In the genomic region with DNA sequence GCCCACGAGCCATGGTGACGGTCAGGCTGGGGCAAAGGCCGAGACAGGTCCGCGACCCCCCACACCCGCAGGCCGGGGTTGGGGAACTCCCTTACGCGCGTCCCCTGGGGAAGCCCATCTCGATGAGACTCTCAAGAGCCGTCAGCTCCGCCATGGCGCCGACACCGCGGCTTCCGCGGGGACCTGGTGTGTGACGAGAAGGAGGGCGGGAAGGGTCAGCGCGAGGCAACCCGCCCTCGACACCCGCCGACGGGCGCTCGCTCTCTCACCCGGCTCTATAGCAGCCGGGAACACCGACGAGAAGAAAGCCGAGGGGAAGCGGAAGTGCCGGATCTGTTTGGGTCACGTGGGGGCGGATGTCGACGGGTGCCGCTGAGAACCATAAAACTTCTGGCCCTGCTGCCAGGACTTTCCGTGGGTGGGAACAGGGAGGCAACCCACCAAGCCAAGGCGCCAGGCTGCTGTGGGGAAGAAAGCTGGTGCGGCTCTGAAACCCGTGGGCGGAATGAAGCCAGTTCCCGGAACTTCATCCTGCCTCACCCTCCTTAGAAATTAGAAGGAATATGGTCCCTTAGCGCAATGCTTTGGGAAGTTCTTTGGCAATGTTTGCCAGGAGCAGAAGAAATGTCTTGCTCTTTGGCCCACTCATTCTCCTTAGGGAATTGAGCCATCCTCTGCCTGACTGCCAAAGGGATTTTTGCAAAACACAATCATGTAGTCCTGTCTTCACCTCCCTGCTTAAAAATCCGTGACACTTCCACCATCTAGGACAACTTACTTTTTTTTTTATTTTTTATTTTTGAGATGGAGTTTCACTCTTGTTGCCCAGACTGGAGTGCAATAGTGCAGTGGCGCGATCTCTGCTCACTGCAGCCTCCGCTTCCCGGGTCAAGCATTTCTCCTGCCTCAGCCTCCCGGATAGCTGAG, we compare ENCODE assay signal across 8 cellular contexts. TPM values are rescaled to one million over a fixed set of nuclear protein-coding genes. Genes with fewer than 3 reads are reported as not detected.
A peak's percentile ranks its signal among the peaks of the same experiment; 100 is the strongest.
DNase-seq lines count a peak whose midpoint lies in the region; ATAC-seq and TF ChIP-seq lines count a peak whose summit lies in the region.

A gene with protein sequence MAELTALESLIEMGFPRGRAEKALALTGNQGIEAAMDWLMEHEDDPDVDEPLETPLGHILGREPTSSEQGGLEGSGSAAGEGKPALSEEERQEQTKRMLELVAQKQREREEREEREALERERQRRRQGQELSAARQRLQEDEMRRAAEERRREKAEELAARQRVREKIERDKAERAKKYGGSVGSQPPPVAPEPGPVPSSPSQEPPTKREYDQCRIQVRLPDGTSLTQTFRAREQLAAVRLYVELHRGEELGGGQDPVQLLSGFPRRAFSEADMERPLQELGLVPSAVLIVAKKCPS (minus strand): TSS at position 304 of the 927 bp plus-strand sequence. CDS start 150 bp downstream, at position 154.

- H3K9me3 ChIP-seq in testis, result no peaks in the 10 kb centered on the region

- intact Hi-C loops in testis (cut with DNase I; ENCODE audit: low total_unique reads), result loop anchor here (10.0 kb wide), 1 partner anchor 284 kb away; no protein-coding TSS in a partner anchor

- WGBS in testis, 2 donors, result 2 to 3% methylated on average over 44 to 53 of the region's 55 CpGs

- peak within 1 kb of the TSS; percentile 91 to 97 for H3K27ac Mint-ChIP-seq in activated naive CD4-positive, alpha-beta T cell treated with anti-CD3 and anti-CD28 coated beads, Interleukin-2, amount 50 U/mL, for 72 hours
- H3K27ac Mint-ChIP-seq in osteocyte (ENCODE audit: unreplicated experiment), result peak within 1 kb of the TSS; percentile 95

- peak; percentile 89 to 91 for ATAC-seq in activated naive CD4-positive, alpha-beta T cell treated with anti-CD3 and anti-CD28 coated beads, Interleukin-2, amount 50 U/mL, for 72 hours

- H3K27me3 ChIP-seq in testis, result no peaks in the 10 kb centered on the region

- H3K4me3 Mint-ChIP-seq in osteocyte (ENCODE audit: unreplicated experiment), result peak within 1 kb of the TSS; percentile 85

- H3K27me3 Mint-ChIP-seq in osteocyte (ENCODE audit: unreplicated experiment), result no peaks in the 10 kb centered on the region

- TF ChIP-seq CTCF in osteocyte (IDR thresholded peaks at IDR 0.05) (no peak), testis (IDR thresholded peaks at IDR 0.05) (peak in 1 of 3 experiments; percentile 44)

- H3K4me3 ChIP-seq in testis, result peak within 1 kb of the TSS; percentile 74 to 94

- H3K4me1 Mint-ChIP-seq in osteocyte (ENCODE audit: unreplicated experiment), result peaks cover 35% of the 10 kb centered on the region

- peak within 1 kb of the TSS; percentile 74 to 87 for H3K27ac ChIP-seq in testis

- TF ChIP-seq POLR2A in testis (IDR thresholded peaks at IDR 0.05), result no peak

- H3K9me3 Mint-ChIP-seq in activated naive CD4-positive, alpha-beta T cell treated with anti-CD3 and anti-CD28 coated beads, Interleukin-2, amount 50 U/mL, for 72 hours, result no peaks in the 10 kb centered on the region
- no peaks in the 10 kb centered on the region for H3K9me3 Mint-ChIP-seq in osteocyte (ENCODE audit: unreplicated experiment)

- H3K36me3 ChIP-seq in testis (ENCODE audit: low read depth, missing control alignments), result no peaks in the 10 kb centered on the region

- H3K36me3 Mint-ChIP-seq in activated naive CD4-positive, alpha-beta T cell treated with anti-CD3 and anti-CD28 coated beads, Interleukin-2, amount 50 U/mL, for 72 hours, result peaks cover 15 to 19% of the 10 kb centered on the region in 2 donors
- peaks cover 21% of the 10 kb centered on the region for H3K36me3 Mint-ChIP-seq in osteocyte (ENCODE audit: unreplicated experiment)

- DNase-seq in DMS 273 (lab: John Stamatoyannopoulos, UW; ENCODE audit: unreplicated experiment) (peak; percentile 92), H4 (ENCODE audit: low spot score) (peak; percentile 82), NCI-H1092 (lab: John Stamatoyannopoulos, UW) (peak; percentile 89), SKM-1 treated with dmso at 0.1 percent for 144 hours (lab: John Stamatoyannopoulos, UW; ENCODE audit: unreplicated experiment) (peak; percentile 81), glomerular visceral epithelial cell (ENCODE audit: extremely low spot score) (peak; percentile 78), osteocyte (ENCODE audit: extremely low spot score, unreplicated experiment) (peak; percentile 93), testis (peak; percentile 95)
- DNase-seq in activated naive CD4-positive, alpha-beta T cell treated with anti-CD3 and anti-CD28 coated beads, Interleukin-2, amount 50 U/mL, for 72 hours (ENCODE audit: low spot score in 2 of 2), result peak; percentile 82 to 85

- peaks cover 20% of the 10 kb centered on the region for H3K4me1 ChIP-seq in testis

RNA-seq across cellular contexts. Expression of the gene that starts here (rescaled TPM):
- total RNA-seq in H4 (2014; rRNA removed; shearing (Covaris generic)), result 93.7 and 110 TPM in 2 replicates
- 100 to 1,000 TPM in 1 of 2 donors, 10 to 100 TPM in 1; 97.2 to 129 TPM for total RNA-seq in activated naive CD4-positive, alpha-beta T cell treated with anti-CD3 and anti-CD28 coated beads, Interleukin-2, amount 50 U/mL, for 72 hours
- total RNA-seq in osteocyte, result 132 and 161 TPM in 2 replicates
- total RNA-seq in testis, result 100 to 1,000 TPM; 173 to 190 TPM
- 196 TPM for polyA plus RNA-seq in testis (ENCODE audit: insufficient read depth, low read depth, low replicate concordance)

Comparison
In these comparisons a context has a peak if more than half of its experiments do, and no peak if none do; other contexts are left out.
1. Peak in every context shown above with its lines: DNase-seq, ATAC-seq, H3K4me3 ChIP-seq and H3K27ac ChIP-seq.